In the genomic region with DNA sequence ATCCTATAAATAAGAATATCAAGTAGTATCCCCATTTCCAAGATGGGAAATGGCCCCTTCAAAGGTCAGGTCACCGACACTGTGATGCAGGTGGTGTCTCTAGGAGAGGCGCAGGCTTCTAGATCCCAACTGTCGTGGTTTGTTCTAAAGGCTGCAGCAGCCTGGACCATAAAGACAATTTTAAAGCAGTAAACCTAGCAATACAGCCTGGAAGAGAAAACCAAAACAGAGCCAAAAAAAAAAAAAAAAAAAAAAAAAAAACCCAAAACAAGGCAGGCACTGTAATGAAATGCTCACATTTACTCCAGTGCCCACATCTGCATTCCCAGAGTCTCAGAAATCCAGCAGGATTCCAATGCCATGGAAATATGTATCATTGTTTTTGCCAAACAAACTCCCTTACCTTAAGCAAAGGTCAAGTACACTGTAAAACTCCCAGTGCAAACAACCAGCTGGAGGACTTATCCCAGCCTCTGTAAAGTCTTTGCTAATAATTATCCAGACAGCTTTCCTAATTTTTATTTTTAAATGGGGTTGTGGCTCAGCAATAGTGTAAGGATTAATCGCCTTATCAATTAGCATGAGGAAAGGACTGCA, we compare ENCODE assay signal across 8 cellular contexts.
DNase-seq lines count a peak whose midpoint lies in the region; ATAC-seq and TF ChIP-seq lines count a peak whose summit lies in the region.

No MANE protein-coding gene starts in this region.

- H3K9me3 Mint-ChIP-seq in CD14-positive monocyte (peaks cover 0 to 2% (median 0%) of the 10 kb centered on the region in 7 donors), endodermal cell (no peaks in the 10 kb centered on the region)

- TF ChIP-seq CTCF in CD14-positive monocyte (IDR thresholded peaks at IDR 0.05) = no peak
- no peak for TF ChIP-seq CTCF in MM.1S (IDR thresholded peaks at IDR 0.05; ENCODE audit: low read length)
- TF ChIP-seq CTCF in endodermal cell (conservative IDR thresholded peaks at IDR 0.05) = no peak

- H2BK12ac ChIP-seq in neuronal stem cell (ENCODE audit: low read length) = no peak overlapping the region

- intact Hi-C loops in CD14-positive monocyte (cut with micrococcal nuclease) = loop anchor here (5.0 to 10.0 kb wide), 2 partner anchors 100 to 238 kb away; a partner anchor contains a TSS

- H3K4me3 ChIP-seq in MM.1S (ENCODE audit: low read length) = peak overlapping the region; percentile 69
- H3K4me3 ChIP-seq in endodermal cell (ENCODE audit: low read length) = peak overlapping the region; percentile 75
- no peak overlapping the region for H3K4me3 ChIP-seq in neuronal stem cell (ENCODE audit: low read length in 2 of 2)

- no peaks in the 10 kb centered on the region for H4K20me1 ChIP-seq in MM.1S (ENCODE audit: insufficient read depth, low read length)

- no peaks in the 10 kb centered on the region for H3K9me2 ChIP-seq in MM.1S (replicated peaks; ENCODE audit: insufficient read depth, low read length)

- H3K79me1 ChIP-seq in neuronal stem cell (ENCODE audit: low read depth, low read length) = no peaks in the 10 kb centered on the region

- H3K4me3 Mint-ChIP-seq in CD14-positive monocyte (peak overlapping the region in 1 of 2 donors; percentile 88), endodermal cell (peak overlapping the region; percentile 45)

- no peak overlapping the region for H3K23ac ChIP-seq in neuronal stem cell (ENCODE audit: low read depth, low read length, poor library complexity)

- H3K27me3 Mint-ChIP-seq in CD14-positive monocyte (ENCODE audit: low read depth in 3 of 3) = peaks cover 4 to 8% (median 6%) of the 10 kb centered on the region in 3 donors
- H3K27me3 Mint-ChIP-seq in endodermal cell (ENCODE audit: insufficient read depth) = no peaks in the 10 kb centered on the region

- no peak overlapping the region for H2BK15ac ChIP-seq in neuronal stem cell (ENCODE audit: low read length)

- H3K4me1 Mint-ChIP-seq in CD14-positive monocyte (peaks cover 25% of the 10 kb centered on the region), endodermal cell (peaks cover 41% of the 10 kb centered on the region)

- no peak for ATAC-seq in HG03097 (IDR thresholded peaks at IDR 0.05; ENCODE audit: low FRiP score, unreplicated experiment)
- ATAC-seq in GM21825 (IDR thresholded peaks at IDR 0.05; ENCODE audit: unreplicated experiment) = no peak

- no peak overlapping the region; the same call in 1 of the 2 replicates for H3K9ac ChIP-seq in MM.1S (ENCODE audit: low read length)
- H3K9ac ChIP-seq in endodermal cell (ENCODE audit: extremely low read depth, low read length, poor library complexity, severe bottlenecking) = no peak overlapping the region
- H3K9ac ChIP-seq in neuronal stem cell (ENCODE audit: low read depth, low read length, poor library complexity) = no peak overlapping the region

- no peak overlapping the region for H3K4ac ChIP-seq in neuronal stem cell (ENCODE audit: low read length)

- H3K18ac ChIP-seq in neuronal stem cell (ENCODE audit: low read length) = no peak overlapping the region

- peak overlapping the region; percentile 50; the same call in 1 of the 2 replicates for H3K27ac ChIP-seq in MM.1S (ENCODE audit: low read length)
- H3K27ac ChIP-seq in endodermal cell (ENCODE audit: low read depth, low read length) = peak overlapping the region; percentile 55
- H3K27ac ChIP-seq in neuronal stem cell (replicated peaks; ENCODE audit: low read length) = peak overlapping the region; percentile 86

- no peak overlapping the region for H4K91ac ChIP-seq in neuronal stem cell (ENCODE audit: low read depth, low read length, poor library complexity)

- H3K9me3 ChIP-seq in MM.1S (replicated peaks; ENCODE audit: insufficient read depth, low read length) = no peaks in the 10 kb centered on the region
- no peaks in the 10 kb centered on the region for H3K9me3 ChIP-seq in endodermal cell (ENCODE audit: control insufficient read depth, low read length)
- H3K9me3 ChIP-seq in neuronal stem cell (replicated peaks in 1 of 2; ENCODE audit: control insufficient read depth in 2 of 2, insufficient read depth in 1 of 2, low read depth in 1 of 2, low read length in 2 of 2) = peaks cover 2 to 6% of the 10 kb centered on the region in 2 donors

- H3K27ac Mint-ChIP-seq in CD14-positive monocyte = peak overlapping the region; percentile 84 to 97 (median 94)
- peak overlapping the region; percentile 90 for H3K27ac Mint-ChIP-seq in endodermal cell

- H3K36me3 Mint-ChIP-seq in CD14-positive monocyte (no peaks in the 10 kb centered on the region), endodermal cell (ENCODE audit: low read depth) (no peaks in the 10 kb centered on the region)

- no peak overlapping the region for H4K8ac ChIP-seq in neuronal stem cell (ENCODE audit: low read depth, low read length)

- H3K4me2 ChIP-seq in MM.1S (ENCODE audit: low read depth, low read length) (peak overlapping the region; percentile 85), neuronal stem cell (ENCODE audit: insufficient read depth, low read length, poor library complexity, severe bottlenecking) (no peak overlapping the region)

- peaks cover 18% of the 10 kb centered on the region; the same call in 1 of the 2 replicates for H3F3A ChIP-seq in MM.1S (ENCODE audit: insufficient read depth, low read length)

- H2AFZ ChIP-seq in MM.1S (ENCODE audit: low read length) (peak overlapping the region; percentile 75), neuronal stem cell (ENCODE audit: low read length) (peak overlapping the region; percentile 51)

- H2BK5ac ChIP-seq in neuronal stem cell (ENCODE audit: low read length) = no peak overlapping the region

- no peak overlapping the region for H2AK5ac ChIP-seq in neuronal stem cell (ENCODE audit: low read depth, low read length)

- H3K36me3 ChIP-seq in MM.1S (replicated peaks; ENCODE audit: insufficient read depth, low read length) (no peaks in the 10 kb centered on the region), endodermal cell (ENCODE audit: control insufficient read depth, insufficient read depth, low read length) (no peaks in the 10 kb centered on the region), neuronal stem cell (replicated peaks in 1 of 2; ENCODE audit: control insufficient read depth in 2 of 2, insufficient read depth in 2 of 2, low read length in 2 of 2) (no peaks in the 10 kb centered on the region)

- no peaks in the 10 kb centered on the region for H3K79me2 ChIP-seq in MM.1S (ENCODE audit: low read length)

- H3K4me1 ChIP-seq in MM.1S (ENCODE audit: low read length) (peaks cover 7% of the 10 kb centered on the region; the same call in 1 of the 2 replicates), endodermal cell (ENCODE audit: control insufficient read depth, insufficient read depth, low read length) (peaks cover 3% of the 10 kb centered on the region), neuronal stem cell (ENCODE audit: control insufficient read depth in 2 of 2, insufficient read depth in 1 of 2, low read depth in 1 of 2, low read length in 2 of 2) (peaks cover 15 to 52% of the 10 kb centered on the region in 2 donors)

- H3K27me3 ChIP-seq in MM.1S (replicated peaks; ENCODE audit: insufficient read depth, low read length) (no peaks in the 10 kb centered on the region), endodermal cell (ENCODE audit: control insufficient read depth, insufficient read depth, low read length, poor library complexity, severe bottlenecking) (no peaks in the 10 kb centered on the region), neuronal stem cell (ENCODE audit: control insufficient read depth in 3 of 3, insufficient read depth in 3 of 3, low read depth in 1 of 3, low read length in 3 of 3) (no peaks in the 10 kb centered on the region)

- DNase-seq in CD14-positive monocyte (ENCODE audit: low spot score) (no peak), MM.1S (no peak), endodermal cell (no peak), neuronal stem cell (ENCODE audit: low spot score) (no peak), NCI-H1436 treated with DMSO at 0.1 percent for 48 hours (lab: John Stamatoyannopoulos, UW) (no peak), NCI-H1105 (lab: John Stamatoyannopoulos, UW) (no peak)

- 91 to 94% methylated on average over 2 to 4 of the region's 4 CpGs for WGBS in endodermal cell (ENCODE audit: insufficient coverage in 1 of 2, insufficient read length in 1 of 2), 2 experiments
- WGBS in neuronal stem cell (ENCODE audit: extremely low coverage in 2 of 2, insufficient read length in 2 of 2, insufficient replicate concordance in 1 of 2), 2 donors = no CpG with 5 or more reads among the region's 4 CpGs

- H3K14ac ChIP-seq in neuronal stem cell (ENCODE audit: low read length) = no peak overlapping the region

- H2BK120ac ChIP-seq in neuronal stem cell (ENCODE audit: low read depth, low read length) = no peak overlapping the region

Comparison
In these comparisons a context has a peak if more than half of its experiments do, and no peak if none do; other contexts are left out.
1. H3K4me3 ChIP-seq: peak in MM.1S (single experiment) and endodermal cell (single experiment); none in neuronal stem cell (0 of 2).
2. Peak in every context shown above with its lines, with median percentiles within 50 percentile points of each other: H3K27ac ChIP-seq.